In the genomic region with DNA sequence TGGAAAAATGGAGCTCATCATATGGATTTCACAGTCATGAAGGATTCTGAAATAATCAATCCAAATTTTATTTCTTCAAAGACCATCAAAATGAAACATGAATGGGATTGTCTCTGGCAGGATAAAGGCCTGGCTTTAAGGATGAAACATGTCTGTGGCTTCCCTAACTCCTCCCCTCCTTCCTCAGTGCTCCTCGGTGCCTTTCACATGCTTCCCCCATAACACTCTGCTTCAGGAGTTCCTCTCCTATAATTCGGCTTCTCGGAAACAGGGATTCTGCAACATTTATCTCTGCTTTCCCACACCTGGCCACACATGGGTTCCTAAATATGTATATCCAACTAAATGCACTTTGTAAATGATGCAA, we compare ENCODE assay signal across 1 cellular context.
TF ChIP-seq lines count a peak whose summit lies in the region.

No MANE protein-coding gene starts in this region.

TF ChIP-seq in K562, 482 proteins besides CTCF, POLR2A, EP300 and RAD21:
- no peak for TF ChIP-seq ZNF134 (CRISPR knock-in tag; conservative IDR thresholded peaks at IDR 0.05)
- no peak for TF ChIP-seq PHF20 (IDR thresholded peaks at IDR 0.05; ENCODE audit: partially characterized antibody)
- no peak for TF ChIP-seq ZSCAN32 (CRISPR knock-in tag; IDR thresholded peaks at IDR 0.05)
- no peak for TF ChIP-seq ETV1 (tag; conservative IDR thresholded peaks at IDR 0.05; ENCODE audit: low read depth)
- no peak for TF ChIP-seq POLR2AphosphoS2 (IDR thresholded peaks at IDR 0.05; ENCODE audit: low read length)
- TF ChIP-seq, protein P1, sequence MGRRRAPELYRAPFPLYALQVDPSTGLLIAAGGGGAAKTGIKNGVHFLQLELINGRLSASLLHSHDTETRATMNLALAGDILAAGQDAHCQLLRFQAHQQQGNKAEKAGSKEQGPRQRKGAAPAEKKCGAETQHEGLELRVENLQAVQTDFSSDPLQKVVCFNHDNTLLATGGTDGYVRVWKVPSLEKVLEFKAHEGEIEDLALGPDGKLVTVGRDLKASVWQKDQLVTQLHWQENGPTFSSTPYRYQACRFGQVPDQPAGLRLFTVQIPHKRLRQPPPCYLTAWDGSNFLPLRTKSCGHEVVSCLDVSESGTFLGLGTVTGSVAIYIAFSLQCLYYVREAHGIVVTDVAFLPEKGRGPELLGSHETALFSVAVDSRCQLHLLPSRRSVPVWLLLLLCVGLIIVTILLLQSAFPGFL (CRISPR knock-in tag; IDR thresholded peaks at IDR 0.05) = no peak
- no peak for TF ChIP-seq SETDB1 (IDR thresholded peaks at IDR 0.05; ENCODE audit: low read length)
- TF ChIP-seq, protein P2, sequence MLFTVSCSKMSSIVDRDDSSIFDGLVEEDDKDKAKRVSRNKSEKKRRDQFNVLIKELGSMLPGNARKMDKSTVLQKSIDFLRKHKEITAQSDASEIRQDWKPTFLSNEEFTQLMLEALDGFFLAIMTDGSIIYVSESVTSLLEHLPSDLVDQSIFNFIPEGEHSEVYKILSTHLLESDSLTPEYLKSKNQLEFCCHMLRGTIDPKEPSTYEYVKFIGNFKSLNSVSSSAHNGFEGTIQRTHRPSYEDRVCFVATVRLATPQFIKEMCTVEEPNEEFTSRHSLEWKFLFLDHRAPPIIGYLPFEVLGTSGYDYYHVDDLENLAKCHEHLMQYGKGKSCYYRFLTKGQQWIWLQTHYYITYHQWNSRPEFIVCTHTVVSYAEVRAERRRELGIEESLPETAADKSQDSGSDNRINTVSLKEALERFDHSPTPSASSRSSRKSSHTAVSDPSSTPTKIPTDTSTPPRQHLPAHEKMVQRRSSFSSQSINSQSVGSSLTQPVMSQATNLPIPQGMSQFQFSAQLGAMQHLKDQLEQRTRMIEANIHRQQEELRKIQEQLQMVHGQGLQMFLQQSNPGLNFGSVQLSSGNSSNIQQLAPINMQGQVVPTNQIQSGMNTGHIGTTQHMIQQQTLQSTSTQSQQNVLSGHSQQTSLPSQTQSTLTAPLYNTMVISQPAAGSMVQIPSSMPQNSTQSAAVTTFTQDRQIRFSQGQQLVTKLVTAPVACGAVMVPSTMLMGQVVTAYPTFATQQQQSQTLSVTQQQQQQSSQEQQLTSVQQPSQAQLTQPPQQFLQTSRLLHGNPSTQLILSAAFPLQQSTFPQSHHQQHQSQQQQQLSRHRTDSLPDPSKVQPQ (CRISPR knock-in tag; IDR thresholded peaks at IDR 0.05; ENCODE audit: borderline replicate concordance) = no peak
- no peak for TF ChIP-seq FOXA1 (IDR thresholded peaks at IDR 0.05; ENCODE audit: borderline replicate concordance)
- 0 out of 2 replicates have a peak, but pooled peaks have one; percentile 3 for TF ChIP-seq ESRRA (IDR thresholded peaks at IDR 0.05; ENCODE audit: borderline replicate concordance, low read depth)
- no peak for TF ChIP-seq ZZZ3 (IDR thresholded peaks at IDR 0.05)
- no peak for TF ChIP-seq WHSC1 (IDR thresholded peaks at IDR 0.05; ENCODE audit: low read length)
- no peak for TF ChIP-seq POLR3A (IDR thresholded peaks at IDR 0.05; ENCODE audit: borderline replicate concordance, extremely low read depth, insufficient read depth, insufficient read length)
- TF ChIP-seq, protein P3, sequence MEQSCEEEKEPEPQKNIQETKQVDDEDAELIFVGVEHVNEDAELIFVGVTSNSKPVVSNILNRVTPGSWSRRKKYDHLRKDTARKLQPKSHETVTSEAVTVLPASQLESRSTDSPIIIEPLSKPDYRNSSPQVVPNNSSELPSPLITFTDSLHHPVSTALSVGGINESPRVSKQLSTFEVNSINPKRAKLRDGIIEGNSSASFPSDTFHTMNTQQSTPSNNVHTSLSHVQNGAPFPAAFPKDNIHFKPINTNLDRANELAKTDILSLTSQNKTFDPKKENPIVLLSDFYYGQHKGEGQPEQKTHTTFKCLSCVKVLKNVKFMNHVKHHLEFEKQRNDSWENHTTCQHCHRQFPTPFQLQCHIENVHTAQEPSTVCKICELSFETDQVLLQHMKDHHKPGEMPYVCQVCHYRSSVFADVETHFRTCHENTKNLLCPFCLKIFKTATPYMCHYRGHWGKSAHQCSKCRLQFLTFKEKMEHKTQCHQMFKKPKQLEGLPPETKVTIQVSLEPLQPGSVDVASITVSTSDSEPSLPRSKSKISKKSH (CRISPR knock-in tag; IDR thresholded peaks at IDR 0.05) = no peak
- TF ChIP-seq BMI1 (IDR thresholded peaks at IDR 0.05; ENCODE audit: low read length) = no peak
- peak; percentile 15; the same call in 1 of the 2 replicates for TF ChIP-seq FOSL1 (tag; conservative IDR thresholded peaks at IDR 0.05)
- peak; percentile 57; the same call in 1 of the 2 replicates for TF ChIP-seq CEBPB (tag; IDR thresholded peaks at IDR 0.05)
- no peak for TF ChIP-seq NR2C2 (CRISPR knock-in tag; IDR thresholded peaks at IDR 0.05)
- no peak for TF ChIP-seq NR2C2 (tag; IDR thresholded peaks at IDR 0.05)
- TF ChIP-seq, protein P4, sequence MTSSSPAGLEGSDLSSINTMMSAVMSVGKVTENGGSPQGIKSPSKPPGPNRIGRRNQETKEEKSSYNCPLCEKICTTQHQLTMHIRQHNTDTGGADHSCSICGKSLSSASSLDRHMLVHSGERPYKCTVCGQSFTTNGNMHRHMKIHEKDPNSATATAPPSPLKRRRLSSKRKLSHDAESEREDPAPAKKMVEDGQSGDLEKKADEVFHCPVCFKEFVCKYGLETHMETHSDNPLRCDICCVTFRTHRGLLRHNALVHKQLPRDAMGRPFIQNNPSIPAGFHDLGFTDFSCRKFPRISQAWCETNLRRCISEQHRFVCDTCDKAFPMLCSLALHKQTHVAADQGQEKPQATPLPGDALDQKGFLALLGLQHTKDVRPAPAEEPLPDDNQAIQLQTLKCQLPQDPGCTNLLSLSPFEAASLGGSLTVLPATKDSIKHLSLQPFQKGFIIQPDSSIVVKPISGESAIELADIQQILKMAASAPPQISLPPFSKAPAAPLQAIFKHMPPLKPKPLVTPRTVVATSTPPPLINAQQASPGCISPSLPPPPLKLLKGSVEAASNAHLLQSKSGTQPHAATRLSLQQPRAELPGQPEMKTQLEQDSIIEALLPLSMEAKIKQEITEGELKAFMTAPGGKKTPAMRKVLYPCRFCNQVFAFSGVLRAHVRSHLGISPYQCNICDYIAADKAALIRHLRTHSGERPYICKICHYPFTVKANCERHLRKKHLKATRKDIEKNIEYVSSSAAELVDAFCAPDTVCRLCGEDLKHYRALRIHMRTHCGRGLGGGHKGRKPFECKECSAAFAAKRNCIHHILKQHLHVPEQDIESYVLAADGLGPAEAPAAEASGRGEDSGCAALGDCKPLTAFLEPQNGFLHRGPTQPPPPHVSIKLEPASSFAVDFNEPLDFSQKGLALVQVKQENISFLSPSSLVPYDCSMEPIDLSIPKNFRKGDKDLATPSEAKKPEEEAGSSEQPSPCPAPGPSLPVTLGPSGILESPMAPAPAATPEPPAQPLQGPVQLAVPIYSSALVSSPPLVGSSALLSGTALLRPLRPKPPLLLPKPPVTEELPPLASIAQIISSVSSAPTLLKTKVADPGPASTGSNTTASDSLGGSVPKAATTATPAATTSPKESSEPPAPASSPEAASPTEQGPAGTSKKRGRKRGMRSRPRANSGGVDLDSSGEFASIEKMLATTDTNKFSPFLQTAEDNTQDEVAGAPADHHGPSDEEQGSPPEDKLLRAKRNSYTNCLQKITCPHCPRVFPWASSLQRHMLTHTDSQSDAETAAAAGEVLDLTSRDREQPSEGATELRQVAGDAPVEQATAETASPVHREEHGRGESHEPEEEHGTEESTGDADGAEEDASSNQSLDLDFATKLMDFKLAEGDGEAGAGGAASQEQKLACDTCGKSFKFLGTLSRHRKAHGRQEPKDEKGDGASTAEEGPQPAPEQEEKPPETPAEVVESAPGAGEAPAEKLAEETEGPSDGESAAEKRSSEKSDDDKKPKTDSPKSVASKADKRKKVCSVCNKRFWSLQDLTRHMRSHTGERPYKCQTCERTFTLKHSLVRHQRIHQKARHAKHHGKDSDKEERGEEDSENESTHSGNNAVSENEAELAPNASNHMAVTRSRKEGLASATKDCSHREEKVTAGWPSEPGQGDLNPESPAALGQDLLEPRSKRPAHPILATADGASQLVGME (CRISPR knock-in tag; IDR thresholded peaks at IDR 0.05) = no peak
- TF ChIP-seq CEBPG (CRISPR knock-in tag; IDR thresholded peaks at IDR 0.05) = no peak
- TF ChIP-seq CEBPG (tag; conservative IDR thresholded peaks at IDR 0.05 in 1 of 2, IDR thresholded peaks at IDR 0.05 in 1 of 2) = peak in 1 of 2 experiments; percentile 34; a peak in 1 of 4 replicates
- no peak for TF ChIP-seq ZNF143 (CRISPR knock-in tag; IDR thresholded peaks at IDR 0.05)
- no peak for TF ChIP-seq HOXB6 (CRISPR knock-in tag; IDR thresholded peaks at IDR 0.05; ENCODE audit: borderline replicate concordance)
- TF ChIP-seq ZNF766 (CRISPR knock-in tag; conservative IDR thresholded peaks at IDR 0.05) = no peak
- no peak for TF ChIP-seq PML (IDR thresholded peaks at IDR 0.05; ENCODE audit: low read length)
- TF ChIP-seq PHB2 (IDR thresholded peaks at IDR 0.05; ENCODE audit: low read depth) = no peak
- no peak for TF ChIP-seq ZNF436 (CRISPR knock-in tag; IDR thresholded peaks at IDR 0.05)
- no peak for TF ChIP-seq MCM5 (IDR thresholded peaks at IDR 0.05; ENCODE audit: low read depth)
- no peak for TF ChIP-seq POLR2AphosphoS5 (IDR thresholded peaks at IDR 0.05; ENCODE audit: control insufficient read depth, insufficient read depth, low read depth, low read length)
- no peak for TF ChIP-seq CBFB (CRISPR knock-in tag; IDR thresholded peaks at IDR 0.05)
- TF ChIP-seq, protein P5, sequence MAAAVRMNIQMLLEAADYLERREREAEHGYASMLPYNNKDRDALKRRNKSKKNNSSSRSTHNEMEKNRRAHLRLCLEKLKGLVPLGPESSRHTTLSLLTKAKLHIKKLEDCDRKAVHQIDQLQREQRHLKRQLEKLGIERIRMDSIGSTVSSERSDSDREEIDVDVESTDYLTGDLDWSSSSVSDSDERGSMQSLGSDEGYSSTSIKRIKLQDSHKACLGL (CRISPR knock-in tag; IDR thresholded peaks at IDR 0.05; ENCODE audit: borderline replicate concordance, poor library complexity, severe bottlenecking) = no peak
- TF ChIP-seq KLF10 (CRISPR knock-in tag; IDR thresholded peaks at IDR 0.05) = no peak
- no peak for TF ChIP-seq NONO (IDR thresholded peaks at IDR 0.05; ENCODE audit: low read depth in 2 of 2, low read length in 1 of 2)
TF ChIP-seq in K562: peak in this region for 4.
